Comparison of ENCODE assay signal across 1 cellular context in the genomic region with DNA sequence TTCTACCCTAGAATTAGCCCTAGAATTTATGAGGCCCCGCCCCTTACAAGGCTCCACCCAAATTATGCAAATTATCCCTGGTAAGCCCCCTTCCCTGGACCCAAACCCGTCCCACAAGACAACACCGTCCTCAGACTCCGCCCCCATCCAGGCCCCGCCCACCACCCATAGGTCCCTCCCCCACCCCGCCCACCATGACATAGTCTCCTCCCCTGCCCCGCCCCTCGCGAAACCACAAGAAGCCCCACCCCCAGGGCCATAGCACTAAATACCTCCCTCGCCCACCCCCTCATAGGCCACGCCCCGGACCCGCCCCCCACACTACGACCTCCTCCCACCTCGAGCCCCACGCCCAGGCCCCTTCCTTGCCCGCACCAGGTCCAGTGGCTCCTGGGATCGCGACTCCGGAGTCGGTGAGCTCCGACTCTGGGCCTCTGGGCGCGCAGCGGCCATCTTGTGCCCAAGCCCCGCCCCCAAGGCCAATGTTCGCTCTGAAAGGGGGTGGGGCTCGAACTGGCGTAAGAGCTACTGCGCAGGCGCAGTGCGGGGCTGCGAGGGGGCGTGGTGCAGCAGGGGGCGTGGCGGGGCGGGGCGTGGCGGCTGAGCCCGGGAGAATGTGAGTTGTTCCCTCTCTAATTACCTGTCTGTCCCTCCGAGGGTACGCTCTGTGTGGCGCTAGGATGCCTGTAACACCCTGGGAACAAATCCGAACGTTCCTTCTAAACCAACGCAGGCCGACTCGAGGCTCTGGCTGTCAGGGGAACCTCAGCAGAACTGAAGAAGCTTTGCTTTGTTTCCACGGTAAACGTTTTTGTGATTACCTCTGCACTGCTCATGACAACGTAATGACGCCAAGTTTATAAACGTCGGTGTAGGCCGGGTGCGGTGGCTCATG.
A peak's percentile ranks its signal among the peaks of the same experiment; 100 is the strongest.
TF ChIP-seq lines count a peak whose summit lies in the region.

A gene with protein sequence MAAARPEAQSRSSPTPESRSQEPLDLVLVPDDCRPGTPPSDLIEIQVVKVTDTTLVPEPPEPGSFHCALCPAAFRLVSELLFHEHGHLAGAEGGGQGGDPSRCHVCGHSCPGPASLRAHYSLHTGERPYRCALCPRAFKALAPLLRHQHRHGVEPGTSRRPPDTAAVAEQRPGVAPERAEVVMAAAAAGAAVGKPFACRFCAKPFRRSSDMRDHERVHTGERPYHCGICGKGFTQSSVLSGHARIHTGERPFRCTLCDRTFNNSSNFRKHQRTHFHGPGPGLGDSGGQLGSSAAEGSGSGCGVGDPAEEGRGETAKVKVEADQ (minus strand): TSS at position 458 of the 895 bp plus-strand sequence. CDS start 5 bp downstream, at position 453.

TF ChIP-seq in H1, 55 proteins besides CTCF, POLR2A, EP300 and RAD21 (continues in another document):
- TF ChIP-seq BCL11A (IDR thresholded peaks at IDR 0.05; ENCODE audit: low read depth in 2 of 2, low read length in 2 of 2) (no peak), SIX5 (IDR thresholded peaks at IDR 0.05; ENCODE audit: low read depth, low read length) (no peak), SUZ12 (IDR thresholded peaks at IDR 0.05; ENCODE audit: low read length) (no peak), JUN (IDR thresholded peaks at IDR 0.05; ENCODE audit: low read depth, low read length) (no peak), TCF12 (IDR thresholded peaks at IDR 0.05; ENCODE audit: low read depth, low read length) (no peak), CHD1 (IDR thresholded peaks at IDR 0.05; ENCODE audit: low read depth, low read length) (no peak), CREB1 (IDR thresholded peaks at IDR 0.05) (no peak), PHF8 (conservative IDR thresholded peaks at IDR 0.05; ENCODE audit: low read depth, low read length) (peak; percentile 94), CBX8 (IDR thresholded peaks at IDR 0.05; ENCODE audit: borderline replicate concordance, low read depth, low read length) (no peak), KDM4A (IDR thresholded peaks at IDR 0.05; ENCODE audit: low read depth, low read length, severe bottlenecking) (peak; percentile 43), MAFK (IDR thresholded peaks at IDR 0.05; ENCODE audit: low read depth, low read length) (no peak), ZNF274 (IDR thresholded peaks at IDR 0.05; ENCODE audit: borderline replicate concordance, extremely low read depth, low read length) (no peak), NANOG (IDR thresholded peaks at IDR 0.05; ENCODE audit: insufficient read depth, low read depth, low read length, poor library complexity, severe bottlenecking) (no peak), SP2 (IDR thresholded peaks at IDR 0.05; ENCODE audit: low read length) (no peak), POU5F1 (IDR thresholded peaks at IDR 0.05; ENCODE audit: low read depth, low read length) (no peak), RFX5 (IDR thresholded peaks at IDR 0.05; ENCODE audit: borderline replicate concordance, low read depth, low read length) (no peak), TBP (IDR thresholded peaks at IDR 0.05; ENCODE audit: low read depth, low read length) (peak; percentile 86), CBX5 (IDR thresholded peaks at IDR 0.05; ENCODE audit: low read depth, low read length) (no peak), FOSL1 (IDR thresholded peaks at IDR 0.05; ENCODE audit: insufficient read depth, low read depth, low read length) (no peak), HDAC6 (IDR thresholded peaks at IDR 0.05; ENCODE audit: low read depth, low read length) (no peak), SIN3A (conservative IDR thresholded peaks at IDR 0.05 in 1 of 2, IDR thresholded peaks at IDR 0.05 in 1 of 2; ENCODE audit: low read depth in 1 of 2, low read length in 2 of 2) (0 out of 4 replicates have a peak, but pooled peaks of 1 of the 2 experiments have one; percentile 26), EZH2 (IDR thresholded peaks at IDR 0.05; ENCODE audit: low read depth, low read length, severe bottlenecking) (no peak), NRF1 (IDR thresholded peaks at IDR 0.05; ENCODE audit: low read depth, low read length) (peak; percentile 67), EGR1 (IDR thresholded peaks at IDR 0.05; ENCODE audit: borderline replicate concordance, low read depth, low read length) (no peak), SIRT6 (IDR thresholded peaks at IDR 0.05; ENCODE audit: low read length) (no peak), BRCA1 (IDR thresholded peaks at IDR 0.05; ENCODE audit: low read depth, low read length) (no peak), CEBPB (IDR thresholded peaks at IDR 0.05; ENCODE audit: low read depth, low read length) (no peak), YY1 (IDR thresholded peaks at IDR 0.05; ENCODE audit: low read depth, low read length) (peak; percentile 98), GTF2F1 (IDR thresholded peaks at IDR 0.05; ENCODE audit: borderline replicate concordance, low read depth, low read length) (no peak), POLR2AphosphoS5 (IDR thresholded peaks at IDR 0.05; ENCODE audit: low read depth, low read length) (peak; percentile 60), JUND (IDR thresholded peaks at IDR 0.05; ENCODE audit: low read length) (no peak), GABPA (IDR thresholded peaks at IDR 0.05; ENCODE audit: borderline replicate concordance, insufficient read depth, low read length) (no peak), SRF (IDR thresholded peaks at IDR 0.05; ENCODE audit: low read depth, low read length) (no peak), CHD2 (IDR thresholded peaks at IDR 0.05; ENCODE audit: low read length) (peak; percentile 27; the same call in 1 of the 2 replicates), RNF2 (IDR thresholded peaks at IDR 0.05; ENCODE audit: borderline replicate concordance, low read depth, low read length, missing control alignments, poor library complexity, severe bottlenecking) (no peak), BACH1 (IDR thresholded peaks at IDR 0.05; ENCODE audit: low read length) (no peak), TAF1 (IDR thresholded peaks at IDR 0.05; ENCODE audit: low read depth, low read length) (peak; percentile 97), HDAC2 (IDR thresholded peaks at IDR 0.05; ENCODE audit: borderline replicate concordance in 1 of 2, low read depth in 2 of 2, low read length in 2 of 2) (no peak), TEAD4 (IDR thresholded peaks at IDR 0.05; ENCODE audit: low read depth, low read length) (no peak), KDM1A (IDR thresholded peaks at IDR 0.05; ENCODE audit: borderline replicate concordance, low read length) (no peak), CTBP2 (IDR thresholded peaks at IDR 0.05; ENCODE audit: borderline replicate concordance, insufficient read depth, insufficient read length, low read length) (no peak), ASH2L (IDR thresholded peaks at IDR 0.05; ENCODE audit: low read length) (peak; percentile 40), SP4 (IDR thresholded peaks at IDR 0.05; ENCODE audit: low read length) (peak; percentile 73; the same call in 1 of the 2 replicates), SAP30 (IDR thresholded peaks at IDR 0.05; ENCODE audit: insufficient read depth, insufficient replicate concordance, low read length) (no peak), KDM5A (IDR thresholded peaks at IDR 0.05; ENCODE audit: low read length) (no peak), TAF7 (optimal IDR thresholded peaks at IDR 0.05; ENCODE audit: borderline replicate concordance, low read depth, low read length) (peak; percentile 83)
- TF ChIP-seq, protein P1, sequence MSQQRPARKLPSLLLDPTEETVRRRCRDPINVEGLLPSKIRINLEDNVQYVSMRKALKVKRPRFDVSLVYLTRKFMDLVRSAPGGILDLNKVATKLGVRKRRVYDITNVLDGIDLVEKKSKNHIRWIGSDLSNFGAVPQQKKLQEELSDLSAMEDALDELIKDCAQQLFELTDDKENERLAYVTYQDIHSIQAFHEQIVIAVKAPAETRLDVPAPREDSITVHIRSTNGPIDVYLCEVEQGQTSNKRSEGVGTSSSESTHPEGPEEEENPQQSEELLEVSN (IDR thresholded peaks at IDR 0.05), result peak; percentile 73
- TF ChIP-seq, protein P2, sequence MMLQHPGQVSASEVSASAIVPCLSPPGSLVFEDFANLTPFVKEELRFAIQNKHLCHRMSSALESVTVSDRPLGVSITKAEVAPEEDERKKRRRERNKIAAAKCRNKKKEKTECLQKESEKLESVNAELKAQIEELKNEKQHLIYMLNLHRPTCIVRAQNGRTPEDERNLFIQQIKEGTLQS (IDR thresholded peaks at IDR 0.05; ENCODE audit: insufficient read depth, low read depth, low read length), result no peak
- TF ChIP-seq, protein P3, sequence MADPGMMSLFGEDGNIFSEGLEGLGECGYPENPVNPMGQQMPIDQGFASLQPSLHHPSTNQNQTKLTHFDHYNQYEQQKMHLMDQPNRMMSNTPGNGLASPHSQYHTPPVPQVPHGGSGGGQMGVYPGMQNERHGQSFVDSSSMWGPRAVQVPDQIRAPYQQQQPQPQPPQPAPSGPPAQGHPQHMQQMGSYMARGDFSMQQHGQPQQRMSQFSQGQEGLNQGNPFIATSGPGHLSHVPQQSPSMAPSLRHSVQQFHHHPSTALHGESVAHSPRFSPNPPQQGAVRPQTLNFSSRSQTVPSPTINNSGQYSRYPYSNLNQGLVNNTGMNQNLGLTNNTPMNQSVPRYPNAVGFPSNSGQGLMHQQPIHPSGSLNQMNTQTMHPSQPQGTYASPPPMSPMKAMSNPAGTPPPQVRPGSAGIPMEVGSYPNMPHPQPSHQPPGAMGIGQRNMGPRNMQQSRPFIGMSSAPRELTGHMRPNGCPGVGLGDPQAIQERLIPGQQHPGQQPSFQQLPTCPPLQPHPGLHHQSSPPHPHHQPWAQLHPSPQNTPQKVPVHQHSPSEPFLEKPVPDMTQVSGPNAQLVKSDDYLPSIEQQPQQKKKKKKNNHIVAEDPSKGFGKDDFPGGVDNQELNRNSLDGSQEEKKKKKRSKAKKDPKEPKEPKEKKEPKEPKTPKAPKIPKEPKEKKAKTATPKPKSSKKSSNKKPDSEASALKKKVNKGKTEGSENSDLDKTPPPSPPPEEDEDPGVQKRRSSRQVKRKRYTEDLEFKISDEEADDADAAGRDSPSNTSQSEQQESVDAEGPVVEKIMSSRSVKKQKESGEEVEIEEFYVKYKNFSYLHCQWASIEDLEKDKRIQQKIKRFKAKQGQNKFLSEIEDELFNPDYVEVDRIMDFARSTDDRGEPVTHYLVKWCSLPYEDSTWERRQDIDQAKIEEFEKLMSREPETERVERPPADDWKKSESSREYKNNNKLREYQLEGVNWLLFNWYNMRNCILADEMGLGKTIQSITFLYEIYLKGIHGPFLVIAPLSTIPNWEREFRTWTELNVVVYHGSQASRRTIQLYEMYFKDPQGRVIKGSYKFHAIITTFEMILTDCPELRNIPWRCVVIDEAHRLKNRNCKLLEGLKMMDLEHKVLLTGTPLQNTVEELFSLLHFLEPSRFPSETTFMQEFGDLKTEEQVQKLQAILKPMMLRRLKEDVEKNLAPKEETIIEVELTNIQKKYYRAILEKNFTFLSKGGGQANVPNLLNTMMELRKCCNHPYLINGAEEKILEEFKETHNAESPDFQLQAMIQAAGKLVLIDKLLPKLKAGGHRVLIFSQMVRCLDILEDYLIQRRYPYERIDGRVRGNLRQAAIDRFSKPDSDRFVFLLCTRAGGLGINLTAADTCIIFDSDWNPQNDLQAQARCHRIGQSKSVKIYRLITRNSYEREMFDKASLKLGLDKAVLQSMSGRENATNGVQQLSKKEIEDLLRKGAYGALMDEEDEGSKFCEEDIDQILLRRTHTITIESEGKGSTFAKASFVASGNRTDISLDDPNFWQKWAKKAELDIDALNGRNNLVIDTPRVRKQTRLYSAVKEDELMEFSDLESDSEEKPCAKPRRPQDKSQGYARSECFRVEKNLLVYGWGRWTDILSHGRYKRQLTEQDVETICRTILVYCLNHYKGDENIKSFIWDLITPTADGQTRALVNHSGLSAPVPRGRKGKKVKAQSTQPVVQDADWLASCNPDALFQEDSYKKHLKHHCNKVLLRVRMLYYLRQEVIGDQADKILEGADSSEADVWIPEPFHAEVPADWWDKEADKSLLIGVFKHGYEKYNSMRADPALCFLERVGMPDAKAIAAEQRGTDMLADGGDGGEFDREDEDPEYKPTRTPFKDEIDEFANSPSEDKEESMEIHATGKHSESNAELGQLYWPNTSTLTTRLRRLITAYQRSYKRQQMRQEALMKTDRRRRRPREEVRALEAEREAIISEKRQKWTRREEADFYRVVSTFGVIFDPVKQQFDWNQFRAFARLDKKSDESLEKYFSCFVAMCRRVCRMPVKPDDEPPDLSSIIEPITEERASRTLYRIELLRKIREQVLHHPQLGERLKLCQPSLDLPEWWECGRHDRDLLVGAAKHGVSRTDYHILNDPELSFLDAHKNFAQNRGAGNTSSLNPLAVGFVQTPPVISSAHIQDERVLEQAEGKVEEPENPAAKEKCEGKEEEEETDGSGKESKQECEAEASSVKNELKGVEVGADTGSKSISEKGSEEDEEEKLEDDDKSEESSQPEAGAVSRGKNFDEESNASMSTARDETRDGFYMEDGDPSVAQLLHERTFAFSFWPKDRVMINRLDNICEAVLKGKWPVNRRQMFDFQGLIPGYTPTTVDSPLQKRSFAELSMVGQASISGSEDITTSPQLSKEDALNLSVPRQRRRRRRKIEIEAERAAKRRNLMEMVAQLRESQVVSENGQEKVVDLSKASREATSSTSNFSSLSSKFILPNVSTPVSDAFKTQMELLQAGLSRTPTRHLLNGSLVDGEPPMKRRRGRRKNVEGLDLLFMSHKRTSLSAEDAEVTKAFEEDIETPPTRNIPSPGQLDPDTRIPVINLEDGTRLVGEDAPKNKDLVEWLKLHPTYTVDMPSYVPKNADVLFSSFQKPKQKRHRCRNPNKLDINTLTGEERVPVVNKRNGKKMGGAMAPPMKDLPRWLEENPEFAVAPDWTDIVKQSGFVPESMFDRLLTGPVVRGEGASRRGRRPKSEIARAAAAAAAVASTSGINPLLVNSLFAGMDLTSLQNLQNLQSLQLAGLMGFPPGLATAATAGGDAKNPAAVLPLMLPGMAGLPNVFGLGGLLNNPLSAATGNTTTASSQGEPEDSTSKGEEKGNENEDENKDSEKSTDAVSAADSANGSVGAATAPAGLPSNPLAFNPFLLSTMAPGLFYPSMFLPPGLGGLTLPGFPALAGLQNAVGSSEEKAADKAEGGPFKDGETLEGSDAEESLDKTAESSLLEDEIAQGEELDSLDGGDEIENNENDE (IDR thresholded peaks at IDR 0.05; ENCODE audit: insufficient replicate concordance, low read length), result no peak
- TF ChIP-seq, protein P4, sequence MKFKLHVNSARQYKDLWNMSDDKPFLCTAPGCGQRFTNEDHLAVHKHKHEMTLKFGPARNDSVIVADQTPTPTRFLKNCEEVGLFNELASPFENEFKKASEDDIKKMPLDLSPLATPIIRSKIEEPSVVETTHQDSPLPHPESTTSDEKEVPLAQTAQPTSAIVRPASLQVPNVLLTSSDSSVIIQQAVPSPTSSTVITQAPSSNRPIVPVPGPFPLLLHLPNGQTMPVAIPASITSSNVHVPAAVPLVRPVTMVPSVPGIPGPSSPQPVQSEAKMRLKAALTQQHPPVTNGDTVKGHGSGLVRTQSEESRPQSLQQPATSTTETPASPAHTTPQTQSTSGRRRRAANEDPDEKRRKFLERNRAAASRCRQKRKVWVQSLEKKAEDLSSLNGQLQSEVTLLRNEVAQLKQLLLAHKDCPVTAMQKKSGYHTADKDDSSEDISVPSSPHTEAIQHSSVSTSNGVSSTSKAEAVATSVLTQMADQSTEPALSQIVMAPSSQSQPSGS (IDR thresholded peaks at IDR 0.05; ENCODE audit: low read length), result no peak
- TF ChIP-seq, protein P5, sequence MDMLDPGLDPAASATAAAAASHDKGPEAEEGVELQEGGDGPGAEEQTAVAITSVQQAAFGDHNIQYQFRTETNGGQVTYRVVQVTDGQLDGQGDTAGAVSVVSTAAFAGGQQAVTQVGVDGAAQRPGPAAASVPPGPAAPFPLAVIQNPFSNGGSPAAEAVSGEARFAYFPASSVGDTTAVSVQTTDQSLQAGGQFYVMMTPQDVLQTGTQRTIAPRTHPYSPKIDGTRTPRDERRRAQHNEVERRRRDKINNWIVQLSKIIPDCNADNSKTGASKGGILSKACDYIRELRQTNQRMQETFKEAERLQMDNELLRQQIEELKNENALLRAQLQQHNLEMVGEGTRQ (IDR thresholded peaks at IDR 0.05; ENCODE audit: low read length), result no peak
- TF ChIP-seq, protein P6, sequence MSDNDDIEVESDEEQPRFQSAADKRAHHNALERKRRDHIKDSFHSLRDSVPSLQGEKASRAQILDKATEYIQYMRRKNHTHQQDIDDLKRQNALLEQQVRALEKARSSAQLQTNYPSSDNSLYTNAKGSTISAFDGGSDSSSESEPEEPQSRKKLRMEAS (IDR thresholded peaks at IDR 0.05), result no peak
